In the genomic region with DNA sequence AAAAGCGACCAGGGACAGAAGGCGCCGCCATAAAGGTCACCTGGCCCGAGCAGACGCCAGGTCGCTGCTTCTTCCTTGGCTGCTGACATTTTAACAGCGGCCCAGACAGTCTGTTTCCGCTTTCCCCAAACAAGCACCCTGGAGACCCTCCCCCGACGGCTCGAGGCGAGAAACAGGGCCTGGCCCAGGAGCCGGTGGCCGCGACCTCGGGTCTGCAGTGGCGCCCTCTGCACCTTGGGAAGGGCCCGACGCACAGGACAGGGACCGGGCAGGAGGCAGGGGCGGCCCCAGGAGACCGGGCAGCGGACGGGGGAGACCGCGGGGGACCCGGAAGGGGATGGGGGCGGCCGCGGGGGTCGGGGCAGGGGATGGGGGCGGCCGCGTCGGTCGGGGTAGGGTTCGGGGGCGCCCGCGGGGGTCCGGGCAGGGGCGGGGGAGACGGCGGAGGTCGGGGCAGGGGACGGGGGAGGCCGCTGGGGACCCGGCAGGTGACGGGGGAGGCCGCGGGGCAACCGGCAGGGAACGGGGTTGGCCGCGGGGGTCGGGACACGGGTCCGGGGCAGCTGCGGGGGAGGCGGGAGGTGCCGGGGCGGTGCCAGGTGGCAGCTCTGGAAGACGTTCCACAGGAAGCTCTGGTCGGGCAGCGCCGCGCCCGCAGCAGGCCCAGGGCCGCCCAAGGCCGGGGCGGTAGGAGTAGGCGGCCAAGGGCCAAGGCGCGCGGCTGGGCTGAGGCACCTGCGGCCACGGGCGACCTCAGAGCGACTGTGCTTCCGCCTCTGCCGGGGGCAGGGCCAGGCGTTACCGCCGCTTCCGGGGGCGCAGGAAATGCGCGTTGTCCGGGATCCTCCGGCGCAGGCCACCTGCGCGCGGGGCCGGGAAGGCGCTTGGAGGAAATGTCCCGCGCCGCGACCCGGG, we compare ENCODE assay signal across 8 cellular contexts.
DNase-seq lines count a peak whose midpoint lies in the region; ATAC-seq and TF ChIP-seq lines count a peak whose summit lies in the region.
"Not testable (repeated sequence)": the region's sequence is repeated elsewhere in the genome, so short reads cannot be mapped to it uniquely, and the experiment has no call there.

No MANE protein-coding gene starts in this region.

- H3K4me1 Mint-ChIP-seq in activated T-cell treated with anti-CD3 and anti-CD28 coated beads, Interleukin-2, amount 50 U/mL, for 72 hours (ENCODE audit: low read depth), result peaks cover 26% of the 10 kb centered on the region
- H3K4me1 Mint-ChIP-seq in naive B cell, result not testable (repeated sequence)

- ATAC-seq in GM21390 (IDR thresholded peaks at IDR 0.05; ENCODE audit: unreplicated experiment) (peak; percentile 91), HG03066 (IDR thresholded peaks at IDR 0.05; ENCODE audit: low read depth, unreplicated experiment) (peak; percentile 79), naive B cell (ENCODE audit: low read depth in 2 of 2) (peak; percentile 96)
- ATAC-seq in activated T-cell treated with anti-CD3 and anti-CD28 coated beads, Interleukin-2, amount 50 U/mL, for 72 hours (replicated peaks in 1 of 2), result peak; percentile 89 to 95

- not testable (repeated sequence) for TF ChIP-seq CTCF in DOHH2 (IDR thresholded peaks at IDR 0.05; ENCODE audit: low read depth, low read length, poor library complexity, severe bottlenecking); PC-9 (conservative IDR thresholded peaks at IDR 0.05); esophagus squamous epithelium (IDR thresholded peaks at IDR 0.05)

- POLR2A ChIA-PET in PC-9 (lab: Charles Lee; ENCODE audit: unreplicated experiment), result not testable (repeated sequence)

- H3K4me2 ChIP-seq in DOHH2 (ENCODE audit: low read length) (peak overlapping the region; percentile 51), PC-9 (peak overlapping the region; percentile 73; the same call in 1 of the 2 replicates)

- not testable (repeated sequence) for DNase-seq in PC-9; esophagus squamous epithelium (lab: John Stamatoyannopoulos, UW)
- peak; percentile 41 to 48 for DNase-seq in activated T-cell treated with anti-CD3 and anti-CD28 coated beads, Interleukin-2, amount 50 U/mL, for 72 hours
- DNase-seq in naive B cell, result peak; percentile 45
- peak; percentile 23 to 41 (median 27) for DNase-seq in stimulated activated CD4-positive, alpha-beta T cell treated with anti-CD3 and anti-CD28 coated beads, TNF-alpha, amount 100 ng/mL, for 48 hours (ENCODE audit: low read depth in 3 of 3)

- H3K27me3 Mint-ChIP-seq in activated T-cell treated with anti-CD3 and anti-CD28 coated beads, Interleukin-2, amount 50 U/mL, for 72 hours (ENCODE audit: low read depth); naive B cell: not testable (repeated sequence)

- H3K36me3 Mint-ChIP-seq in activated T-cell treated with anti-CD3 and anti-CD28 coated beads, Interleukin-2, amount 50 U/mL, for 72 hours (ENCODE audit: insufficient read depth in 2 of 2); naive B cell: not testable (repeated sequence)

- not testable (repeated sequence) for TF ChIP-seq POLR2A in esophagus squamous epithelium (IDR thresholded peaks at IDR 0.05)

- H3K79me2 ChIP-seq in DOHH2 (ENCODE audit: control insufficient read depth, low read length); PC-9 (ENCODE audit: low read depth): not testable (repeated sequence)

- not testable (repeated sequence) for H3K9me2 ChIP-seq in DOHH2 (replicated peaks; ENCODE audit: control insufficient read depth, low read length); PC-9 (ENCODE audit: insufficient read depth)

- H2AFZ ChIP-seq in PC-9, result not testable (repeated sequence)

- H3K9me3 ChIP-seq in DOHH2 (ENCODE audit: control insufficient read depth, insufficient read depth, low read length); PC-9 (ENCODE audit: insufficient read depth, low read depth); esophagus squamous epithelium: not testable (repeated sequence)

- H3K4me1 ChIP-seq in DOHH2 (ENCODE audit: control insufficient read depth, low read length) (peaks cover 12% of the 10 kb centered on the region), esophagus squamous epithelium (peaks cover 0 to 14% (median 0%) of the 10 kb centered on the region in 3 donors)
- H3K4me1 ChIP-seq in PC-9 (replicated peaks; ENCODE audit: insufficient read depth), result not testable (repeated sequence)

- H3K27ac ChIP-seq in DOHH2 (ENCODE audit: low read depth, low read length), result not testable (repeated sequence)
- H3K27ac ChIP-seq in PC-9 (0 out of 2 replicates have a peak overlapping the region, but pooled peaks have one; percentile 57), esophagus squamous epithelium (peak overlapping the region; percentile 71 to 86 (median 80))

- WGBS in esophagus squamous epithelium, 2 donors, result no CpG with 5 or more reads among the region's 101 CpGs

- intact Hi-C loops in PC-9 (cut with micrococcal nuclease; ENCODE audit: unreplicated experiment); esophagus squamous epithelium (cut with DNase I): not testable (repeated sequence)

- CTCF ChIA-PET in PC-9 (lab: Charles Lee), result not testable (repeated sequence)

- H3K27ac Mint-ChIP-seq in activated T-cell treated with anti-CD3 and anti-CD28 coated beads, Interleukin-2, amount 50 U/mL, for 72 hours, result not testable (repeated sequence)
- peak overlapping the region in 3 of 6 donors; percentile 56 to 85 (median 76) for H3K27ac Mint-ChIP-seq in naive B cell

- not testable (repeated sequence) for H3F3A ChIP-seq in DOHH2 (ENCODE audit: control insufficient read depth, insufficient read depth); PC-9 (ENCODE audit: insufficient read depth, low read depth)

- not testable (repeated sequence) for BruUV-seq in PC-9 (replicated peaks; lab: Mats Ljungman, UMichigan)

- not testable (repeated sequence) for H3K9me3 Mint-ChIP-seq in activated T-cell treated with anti-CD3 and anti-CD28 coated beads, Interleukin-2, amount 50 U/mL, for 72 hours; naive B cell

- not testable (repeated sequence) for H4K20me1 ChIP-seq in DOHH2 (ENCODE audit: control insufficient read depth, insufficient read depth, low read depth, low read length); PC-9 (ENCODE audit: insufficient read depth)

- not testable (repeated sequence) for H3K36me3 ChIP-seq in DOHH2 (ENCODE audit: control insufficient read depth, low read length); PC-9 (ENCODE audit: low read depth); esophagus squamous epithelium

- peak overlapping the region; percentile 67 to 73 for H3K4me3 Mint-ChIP-seq in activated T-cell treated with anti-CD3 and anti-CD28 coated beads, Interleukin-2, amount 50 U/mL, for 72 hours
- H3K4me3 Mint-ChIP-seq in naive B cell, result peak overlapping the region in 3 of 8 donors; percentile 44 to 66 (median 52)

- not testable (repeated sequence) for H3K27me3 ChIP-seq in DOHH2 (ENCODE audit: control insufficient read depth, low read length); PC-9 (ENCODE audit: insufficient read depth, low read depth); esophagus squamous epithelium

- H3K4me3 ChIP-seq in DOHH2 (ENCODE audit: low read length), result peak overlapping the region; percentile 62
- H3K4me3 ChIP-seq in PC-9, result peak overlapping the region; percentile 56; the same call in 1 of the 2 replicates
- peak overlapping the region; percentile 26 to 63 (median 46) for H3K4me3 ChIP-seq in esophagus squamous epithelium
